Comparison of ENCODE assay signal across 25 cellular contexts in the genomic region with DNA sequence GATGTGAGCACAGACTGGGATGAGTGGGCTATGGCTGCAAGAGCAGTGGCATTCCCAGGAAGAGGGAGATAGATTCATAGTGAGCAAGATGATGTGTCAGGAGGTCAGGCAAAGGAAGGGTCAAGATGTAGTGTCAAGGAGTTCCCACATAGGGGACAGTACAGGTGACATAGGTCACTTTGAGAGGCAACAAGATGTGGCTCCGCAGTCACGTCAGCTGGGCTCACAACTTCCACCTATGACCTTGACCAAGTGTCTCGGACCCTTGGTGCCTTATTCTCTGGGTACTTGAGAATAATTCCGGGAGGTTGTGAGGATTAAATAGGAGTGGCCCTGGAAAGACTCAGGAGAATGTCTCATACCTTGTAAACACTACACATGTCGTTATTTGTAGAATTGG. TPM values are rescaled to one million over a fixed set of nuclear protein-coding genes. Genes with fewer than 3 reads are reported as not detected.
"Had no signal": no experiment of that assay in that cellular context is flagged by ENCODE, and none has a peak within 500 bp of the region (broad histone marks: within the 10 kb centered on the region; RNA-seq: fewer than 3 reads in every experiment).

No MANE protein-coding gene starts in this region.

- ATAC-seq: activated CD8-positive, alpha-beta memory T cell treated with anti-CD3 and anti-CD28 coated beads, Interleukin-2, amount 10 ng/mL, durations not matched to agents 7 days and 5 days; left lung; sciatic nerve; stimulated activated naive B cell treated with anti-CD40 and anti-IgM and Interleukin-4, amounts not matched to agents 10 μg/mL and 1 μg/mL and 100 μg/mL, for 72 hours; WTC11 had no signal

- H3K4me2 ChIP-seq: neural progenitor cell, smooth muscle cell had no signal

- H3K27ac ChIP-seq: adrenal gland, dorsolateral prefrontal cortex, left lung, neural progenitor cell, psoas muscle, SJCRH30 had no signal

- H3K4me1 Mint-ChIP-seq: neural progenitor cell had no signal

- DNase-seq: activated CD4-positive, alpha-beta T cell treated with anti-CD3 and anti-CD28 coated beads, Interleukin-2, amount 50 U/mL, for 48 hours; activated CD8-positive, alpha-beta memory T cell treated with anti-CD3 and anti-CD28 coated beads, Interleukin-2, amount 10 ng/mL, durations not matched to agents 7 days and 5 days; activated naive CD4-positive, alpha-beta T cell treated with anti-CD3 and anti-CD28 coated beads, Interleukin-2, amount 10 ng/mL, durations not matched to agents 7 days and 5 days; dorsolateral prefrontal cortex; head of caudate nucleus; kidney; left lung; psoas muscle; SJCRH30; stimulated activated CD4-positive, alpha-beta T cell treated with anti-CD3 and anti-CD28 coated beads, Interleukin-4, amount 100 ng/mL, for 4 hours; stimulated activated naive B cell treated with anti-CD40 and anti-IgM and Interleukin-4, amounts not matched to agents 10 μg/mL and 1 μg/mL and 100 μg/mL, for 72 hours had no signal

- H3K4me3 ChIP-seq: adrenal gland, dorsolateral prefrontal cortex, left lung, neural progenitor cell, psoas muscle, SJCRH30, smooth muscle cell had no signal

- H3K4me1 ChIP-seq: adrenal gland, left lung, neural progenitor cell, psoas muscle, SJCRH30 had no signal

- H3K27me3 Mint-ChIP-seq: activated CD4-positive, alpha-beta T cell treated with anti-CD3 and anti-CD28 coated beads for 36 hours; activated CD8-positive, alpha-beta memory T cell treated with anti-CD3 and anti-CD28 coated beads, Interleukin-2, amount 10 ng/mL, durations not matched to agents 7 days and 5 days; activated naive CD4-positive, alpha-beta T cell treated with anti-CD3 and anti-CD28 coated beads, Interleukin-2, amount 10 ng/mL, durations not matched to agents 7 days and 5 days; stimulated activated naive B cell treated with anti-CD40 and anti-IgM and Interleukin-4, amounts not matched to agents 10 μg/mL and 1 μg/mL and 100 μg/mL, for 72 hours had no signal

- H3K4me3 Mint-ChIP-seq: activated CD4-positive, alpha-beta T cell treated with anti-CD3 and anti-CD28 coated beads for 36 hours; activated CD8-positive, alpha-beta memory T cell treated with anti-CD3 and anti-CD28 coated beads, Interleukin-2, amount 10 ng/mL, durations not matched to agents 7 days and 5 days; activated naive CD4-positive, alpha-beta T cell treated with anti-CD3 and anti-CD28 coated beads, Interleukin-2, amount 10 ng/mL, durations not matched to agents 7 days and 5 days; neural progenitor cell; stimulated activated naive B cell treated with anti-CD40 and anti-IgM and Interleukin-4, amounts not matched to agents 10 μg/mL and 1 μg/mL and 100 μg/mL, for 72 hours; T-helper 1 cell treated with Interleukin-12 subunit alpha and Interleukin-12 subunit beta and Interleukin-4 antibody, amounts not matched to agents 30 μg/mL and 1 μg/mL, for 36 hours; WTC11 had no signal

- H3K27ac Mint-ChIP-seq: activated CD4-positive, alpha-beta T cell treated with anti-CD3 and anti-CD28 coated beads for 36 hours; activated CD8-positive, alpha-beta memory T cell treated with anti-CD3 and anti-CD28 coated beads, Interleukin-2, amount 10 ng/mL, durations not matched to agents 7 days and 5 days; activated naive CD4-positive, alpha-beta T cell treated with anti-CD3 and anti-CD28 coated beads, Interleukin-2, amount 10 ng/mL, durations not matched to agents 7 days and 5 days; activated T-helper 2 cell treated with anti-CD3 and anti-CD28 coated beads, Interferon-gamma antibody, Interleukin-2, Interleukin-4, amounts not matched to agents 10 μg/mL and 5 μg/mL and 100 μg/mL, durations not matched to agents 14 hours and 24 hours and 36 hours; neural progenitor cell; T-helper 1 cell treated with Interleukin-12 subunit alpha and Interleukin-12 subunit beta and Interleukin-4 antibody, amounts not matched to agents 30 μg/mL and 1 μg/mL, for 36 hours; WTC11 had no signal

- H3K36me3 ChIP-seq: neural progenitor cell had no signal

- H2AFZ ChIP-seq: neural progenitor cell had no signal

- H3K9ac ChIP-seq: neural progenitor cell had no signal

- H3K27me3 ChIP-seq: adrenal gland, dorsolateral prefrontal cortex, left lung, neural progenitor cell, SJCRH30 had no signal

RNA-seq across cellular contexts. Expression of a gene that starts 23.9 kb away (rescaled TPM):
- total RNA-seq: activated CD4-positive, alpha-beta T cell treated with anti-CD3 and anti-CD28 coated beads for 36 hours; activated CD8-positive, alpha-beta memory T cell treated with anti-CD3 and anti-CD28 coated beads, Interleukin-2, amount 10 ng/mL, durations not matched to agents 7 days and 5 days; activated T-helper 2 cell treated with anti-CD3 and anti-CD28 coated beads, Interferon-gamma antibody, Interleukin-2, Interleukin-4, amounts not matched to agents 10 μg/mL and 5 μg/mL and 100 μg/mL, durations not matched to agents 14 hours and 24 hours and 36 hours; adrenal gland; astrocyte; dorsolateral prefrontal cortex; frontal cortex; kidney; left lung; lung microvascular endothelial cell; mononuclear cell; osteocyte; psoas muscle; sciatic nerve; SJCRH30; smooth muscle cell; ureter; WTC11 had no signal

RNA-seq across cellular contexts. Expression of a gene that starts 28.1 kb away (rescaled TPM):
- total RNA-seq: activated CD8-positive, alpha-beta memory T cell treated with anti-CD3 and anti-CD28 coated beads, Interleukin-2, amount 10 ng/mL, durations not matched to agents 7 days and 5 days; astrocyte; frontal cortex; kidney; lung microvascular endothelial cell; sciatic nerve; ureter; WTC11 had no signal

RNA-seq across cellular contexts. Expression of a gene that starts 35.1 kb away (rescaled TPM):
- total RNA-seq: activated CD4-positive, alpha-beta T cell treated with anti-CD3 and anti-CD28 coated beads for 36 hours; activated CD8-positive, alpha-beta memory T cell treated with anti-CD3 and anti-CD28 coated beads, Interleukin-2, amount 10 ng/mL, durations not matched to agents 7 days and 5 days; activated T-helper 2 cell treated with anti-CD3 and anti-CD28 coated beads, Interferon-gamma antibody, Interleukin-2, Interleukin-4, amounts not matched to agents 10 μg/mL and 5 μg/mL and 100 μg/mL, durations not matched to agents 14 hours and 24 hours and 36 hours; adrenal gland; astrocyte; dorsolateral prefrontal cortex; frontal cortex; kidney; left lung; lung microvascular endothelial cell; mononuclear cell; osteocyte; psoas muscle; sciatic nerve; SJCRH30; smooth muscle cell; ureter; WTC11 had no signal

RNA-seq across cellular contexts. Expression of a gene that starts 43.4 kb away (rescaled TPM):
- total RNA-seq: activated CD4-positive, alpha-beta T cell treated with anti-CD3 and anti-CD28 coated beads for 36 hours; activated CD8-positive, alpha-beta memory T cell treated with anti-CD3 and anti-CD28 coated beads, Interleukin-2, amount 10 ng/mL, durations not matched to agents 7 days and 5 days; activated T-helper 2 cell treated with anti-CD3 and anti-CD28 coated beads, Interferon-gamma antibody, Interleukin-2, Interleukin-4, amounts not matched to agents 10 μg/mL and 5 μg/mL and 100 μg/mL, durations not matched to agents 14 hours and 24 hours and 36 hours; adrenal gland; astrocyte; dorsolateral prefrontal cortex; frontal cortex; kidney; left lung; lung microvascular endothelial cell; mononuclear cell; osteocyte; psoas muscle; sciatic nerve; SJCRH30; smooth muscle cell; ureter; WTC11 had no signal
